ENCODE assay signal across 21 cellular contexts in genomic region chr14:99725774-99726537, GRCh38. TPM values are rescaled to one million over a fixed set of nuclear protein-coding genes. Genes with fewer than 3 reads are reported as not detected.
DNase-seq lines count a peak whose midpoint lies in the region; ATAC-seq and TF ChIP-seq lines count a peak whose summit lies in the region.
"Had no signal": no experiment of that assay in that cellular context is flagged by ENCODE, and none has a peak within 500 bp of the region (broad histone marks: within the 10 kb centered on the region; RNA-seq: fewer than 3 reads in every experiment).

No MANE protein-coding gene starts in this region.

- H3K4me1 Mint-ChIP-seq in activated naive CD4-positive, alpha-beta T cell treated with anti-CD3 and anti-CD28 coated beads, Interleukin-2, amount 10 ng/mL, durations not matched to agents 7 days and 5 days: peaks cover 2% of the 10 kb centered on the region
- no peaks in the 10 kb centered on the region for H3K4me1 Mint-ChIP-seq in endothelial cell (ENCODE audit: unreplicated experiment)

- no peak for TF ChIP-seq POLR2A in Peyer's patch (IDR thresholded peaks at IDR 0.05)

- no peaks in the 10 kb centered on the region for H3K36me3 ChIP-seq in Peyer's patch
- H3K36me3 ChIP-seq: uterus had no signal

- H3K27ac Mint-ChIP-seq in activated naive CD4-positive, alpha-beta T cell treated with anti-CD3 and anti-CD28 coated beads, Interleukin-2, amount 10 ng/mL, durations not matched to agents 7 days and 5 days: no peak overlapping the region
- no peak overlapping the region for H3K27ac Mint-ChIP-seq in endothelial cell (ENCODE audit: unreplicated experiment)
- H3K27ac Mint-ChIP-seq: activated naive CD4-positive, alpha-beta T cell treated with anti-CD3 and anti-CD28 coated beads, Interleukin-2, amount 50 U/mL, for 72 hours; CD4-positive, CD25-positive, alpha-beta regulatory T cell had no signal

- H3K4me3 ChIP-seq in Peyer's patch: no peak overlapping the region
- H3K4me3 ChIP-seq: GM23248, hepatocyte, SJSA1, uterus had no signal

- no peak overlapping the region for H3K4me3 Mint-ChIP-seq in activated naive CD4-positive, alpha-beta T cell treated with anti-CD3 and anti-CD28 coated beads, Interleukin-2, amount 10 ng/mL, durations not matched to agents 7 days and 5 days
- H3K4me3 Mint-ChIP-seq in endothelial cell (ENCODE audit: unreplicated experiment): no peak overlapping the region
- H3K4me3 Mint-ChIP-seq: CD4-positive, CD25-positive, alpha-beta regulatory T cell had no signal

- CTCF ChIA-PET in activated naive CD4-positive, alpha-beta T cell treated with anti-CD3 and anti-CD28 coated beads, Interleukin-2, amount 10 ng/mL, durations not matched to agents 7 days and 5 days (lab: Charles Lee): no interaction called here

- no peaks in the 10 kb centered on the region for H3K36me3 Mint-ChIP-seq in activated naive CD4-positive, alpha-beta T cell treated with anti-CD3 and anti-CD28 coated beads, Interleukin-2, amount 10 ng/mL, durations not matched to agents 7 days and 5 days
- no peaks in the 10 kb centered on the region for H3K36me3 Mint-ChIP-seq in endothelial cell (ENCODE audit: low read depth, unreplicated experiment)
- H3K36me3 Mint-ChIP-seq: activated naive CD4-positive, alpha-beta T cell treated with anti-CD3 and anti-CD28 coated beads, Interleukin-2, amount 50 U/mL, for 72 hours; CD4-positive, CD25-positive, alpha-beta regulatory T cell had no signal

- no peaks in the 10 kb centered on the region for H3K27me3 ChIP-seq in Peyer's patch
- H3K27me3 ChIP-seq: hepatocyte, SJSA1, uterus had no signal

- peak; percentile 11 for DNase-seq in activated naive CD4-positive, alpha-beta T cell treated with anti-CD3 and anti-CD28 coated beads, Interleukin-2, amount 10 ng/mL, durations not matched to agents 7 days and 5 days
- no peak for DNase-seq in activated naive CD4-positive, alpha-beta T cell treated with Interleukin-2 at 50 U/mL for 16 hours
- DNase-seq in Peyer's patch (peak in 2 of 3 donors; percentile 34 to 37), islet precursor cell (peak; percentile 59), sciatic nerve (ENCODE audit: low spot score) (peak; percentile 43), SKM-1 treated with dmso at 0.1 percent for 144 hours (lab: John Stamatoyannopoulos, UW; ENCODE audit: unreplicated experiment) (no peak), NCI-H774 (lab: John Stamatoyannopoulos, UW) (no peak), endothelial cell (ENCODE audit: low spot score) (no peak)
- DNase-seq: activated CD4-positive, alpha-beta T cell treated with anti-CD3 and anti-CD28 coated beads for 48 hours; activated T-cell treated with anti-CD3 and anti-CD28 coated beads, Interleukin-2, amount 50 U/mL, for 1 hour; CD4-positive, CD25-positive, alpha-beta regulatory T cell; effector CD8-positive, alpha-beta T cell; GM23248; left colon; NCI-H446 treated with DMSO at 0.1 percent for 48 hours; stimulated activated naive CD4-positive, alpha-beta T cell treated with Interleukin-2 at 50 U/mL for 16 hours; uterus had no signal

- no peak overlapping the region for H3K27ac ChIP-seq in Peyer's patch
- H3K27ac ChIP-seq: GM23248, hepatocyte, SJSA1, uterus had no signal

- H3K4me1 ChIP-seq in Peyer's patch: peaks cover 0 to 9% (median 3%) of the 10 kb centered on the region in 4 donors

- H3K9me3 ChIP-seq in Peyer's patch: no peaks in the 10 kb centered on the region
- H3K9me3 ChIP-seq: SJSA1, uterus had no signal

- TF ChIP-seq CTCF in Peyer's patch (IDR thresholded peaks at IDR 0.05) (no peak), endothelial cell (IDR thresholded peaks at IDR 0.05; ENCODE audit: unreplicated experiment) (no peak)

- intact Hi-C loops in sciatic nerve (cut with DNase I): no loop called here

- H3K9me3 Mint-ChIP-seq in activated naive CD4-positive, alpha-beta T cell treated with anti-CD3 and anti-CD28 coated beads, Interleukin-2, amount 10 ng/mL, durations not matched to agents 7 days and 5 days: no peaks in the 10 kb centered on the region
- H3K9me3 Mint-ChIP-seq in endothelial cell (ENCODE audit: unreplicated experiment): no peaks in the 10 kb centered on the region
- H3K9me3 Mint-ChIP-seq: activated naive CD4-positive, alpha-beta T cell treated with anti-CD3 and anti-CD28 coated beads, Interleukin-2, amount 50 U/mL, for 72 hours had no signal

- no peak for ATAC-seq in sciatic nerve
- ATAC-seq: activated naive CD4-positive, alpha-beta T cell treated with anti-CD3 and anti-CD28 coated beads, Interleukin-2, amount 50 U/mL, for 72 hours; left colon had no signal

- H3K27me3 Mint-ChIP-seq in activated naive CD4-positive, alpha-beta T cell treated with anti-CD3 and anti-CD28 coated beads, Interleukin-2, amount 10 ng/mL, durations not matched to agents 7 days and 5 days: peaks cover 59% of the 10 kb centered on the region
- peaks cover 10% of the 10 kb centered on the region for H3K27me3 Mint-ChIP-seq in endothelial cell (ENCODE audit: unreplicated experiment)

RNA-seq across cellular contexts. Expression of gene CYP46A1, which starts 41.9 kb away (rescaled TPM):
- total RNA-seq in Peyer's patch (1 to 10 TPM in 1 of 4 donors, under 1 TPM in 1, not detected in 2; 0.13 to 2.5 TPM), sciatic nerve (2.5 TPM), endothelial cell (ENCODE audit: unreplicated experiment) (5.2 TPM)
- total RNA-seq: bronchial epithelial cell; CD4-positive, CD25-positive, alpha-beta regulatory T cell had no signal

Comparison
In these comparisons a context has a peak if more than half of its experiments do, and no peak if none do; other contexts are left out.
1. DNase-seq: peak in activated naive CD4-positive, alpha-beta T cell treated with anti-CD3 and anti-CD28 coated beads, Interleukin-2, amount 10 ng/mL, durations not matched to agents 7 days and 5 days (single experiment), Peyer's patch (2 of 3), islet precursor cell (single experiment) and sciatic nerve (single experiment); none in activated naive CD4-positive, alpha-beta T cell treated with Interleukin-2 at 50 U/mL for 16 hours (single experiment), SKM-1 treated with dmso at 0.1 percent for 144 hours (single experiment), NCI-H774 (single experiment) and endothelial cell (single experiment).